3 cellular contexts compared by ENCODE assay signal in genomic region chr17:55422828-55423164, GRCh38.
TF ChIP-seq lines count a peak whose summit lies in the region.
"Not testable (repeated sequence)": the region's sequence is repeated elsewhere in the genome, so short reads cannot be mapped to it uniquely, and the experiment has no call there.

No MANE protein-coding gene starts in this region.

TF ChIP-seq in HEK293, 187 proteins besides CTCF, POLR2A, EP300 and RAD21:
- TF ChIP-seq, protein P1, sequence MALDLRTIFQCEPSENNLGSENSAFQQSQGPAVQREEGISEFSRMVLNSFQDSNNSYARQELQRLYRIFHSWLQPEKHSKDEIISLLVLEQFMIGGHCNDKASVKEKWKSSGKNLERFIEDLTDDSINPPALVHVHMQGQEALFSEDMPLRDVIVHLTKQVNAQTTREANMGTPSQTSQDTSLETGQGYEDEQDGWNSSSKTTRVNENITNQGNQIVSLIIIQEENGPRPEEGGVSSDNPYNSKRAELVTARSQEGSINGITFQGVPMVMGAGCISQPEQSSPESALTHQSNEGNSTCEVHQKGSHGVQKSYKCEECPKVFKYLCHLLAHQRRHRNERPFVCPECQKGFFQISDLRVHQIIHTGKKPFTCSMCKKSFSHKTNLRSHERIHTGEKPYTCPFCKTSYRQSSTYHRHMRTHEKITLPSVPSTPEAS (tag by site-specific recombination; IDR thresholded peaks at IDR 0.05): 0 out of 2 replicates have a peak, but pooled peaks have one; percentile 26

TF ChIP-seq in GM12878, 131 proteins besides CTCF, POLR2A, EP300 and RAD21:
- TF ChIP-seq SMARCA5 (IDR thresholded peaks at IDR 0.05): 0 out of 2 replicates have a peak, but pooled peaks have one; percentile 34

TF ChIP-seq in HepG2, 621 proteins besides CTCF, POLR2A, EP300 and RAD21 (continues in another document):
- TF ChIP-seq ZBTB7B (CRISPR knock-in tag; IDR thresholded peaks at IDR 0.05): peak; percentile 65
- TF ChIP-seq ZNF503 (CRISPR knock-in tag; IDR thresholded peaks at IDR 0.05): peak; percentile 0; the same call in 1 of the 2 replicates
- TF ChIP-seq, protein P2, sequence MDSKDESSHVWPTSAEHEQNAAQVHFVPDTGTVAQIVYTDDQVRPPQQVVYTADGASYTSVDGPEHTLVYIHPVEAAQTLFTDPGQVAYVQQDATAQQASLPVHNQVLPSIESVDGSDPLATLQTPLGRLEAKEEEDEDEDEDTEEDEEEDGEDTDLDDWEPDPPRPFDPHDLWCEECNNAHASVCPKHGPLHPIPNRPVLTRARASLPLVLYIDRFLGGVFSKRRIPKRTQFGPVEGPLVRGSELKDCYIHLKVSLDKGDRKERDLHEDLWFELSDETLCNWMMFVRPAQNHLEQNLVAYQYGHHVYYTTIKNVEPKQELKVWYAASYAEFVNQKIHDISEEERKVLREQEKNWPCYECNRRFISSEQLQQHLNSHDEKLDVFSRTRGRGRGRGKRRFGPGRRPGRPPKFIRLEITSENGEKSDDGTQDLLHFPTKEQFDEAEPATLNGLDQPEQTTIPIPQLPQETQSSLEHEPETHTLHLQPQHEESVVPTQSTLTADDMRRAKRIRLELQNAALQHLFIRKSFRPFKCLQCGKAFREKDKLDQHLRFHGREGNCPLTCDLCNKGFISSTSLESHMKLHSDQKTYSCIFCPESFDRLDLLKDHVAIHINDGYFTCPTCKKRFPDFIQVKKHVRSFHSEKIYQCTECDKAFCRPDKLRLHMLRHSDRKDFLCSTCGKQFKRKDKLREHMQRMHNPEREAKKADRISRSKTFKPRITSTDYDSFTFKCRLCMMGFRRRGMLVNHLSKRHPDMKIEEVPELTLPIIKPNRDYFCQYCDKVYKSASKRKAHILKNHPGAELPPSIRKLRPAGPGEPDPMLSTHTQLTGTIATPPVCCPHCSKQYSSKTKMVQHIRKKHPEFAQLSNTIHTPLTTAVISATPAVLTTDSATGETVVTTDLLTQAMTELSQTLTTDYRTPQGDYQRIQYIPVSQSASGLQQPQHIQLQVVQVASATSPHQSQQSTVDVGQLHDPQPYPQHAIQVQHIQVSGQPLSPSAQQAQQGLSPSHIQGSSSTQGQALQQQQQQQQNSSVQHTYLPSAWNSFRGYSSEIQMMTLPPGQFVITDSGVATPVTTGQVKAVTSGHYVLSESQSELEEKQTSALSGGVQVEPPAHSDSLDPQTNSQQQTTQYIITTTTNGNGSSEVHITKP (CRISPR knock-in tag; IDR thresholded peaks at IDR 0.05; ENCODE audit: low read depth): 0 out of 2 replicates have a peak, but pooled peaks have one; percentile 38
- TF ChIP-seq ZNF788 (CRISPR knock-in tag; IDR thresholded peaks at IDR 0.05; ENCODE audit: borderline replicate concordance): peak; percentile 16; the same call in 1 of the 2 replicates
- TF ChIP-seq EED (CRISPR knock-in tag; IDR thresholded peaks at IDR 0.05): 0 out of 2 replicates have a peak, but pooled peaks have one; percentile 27
- TF ChIP-seq, protein P3, sequence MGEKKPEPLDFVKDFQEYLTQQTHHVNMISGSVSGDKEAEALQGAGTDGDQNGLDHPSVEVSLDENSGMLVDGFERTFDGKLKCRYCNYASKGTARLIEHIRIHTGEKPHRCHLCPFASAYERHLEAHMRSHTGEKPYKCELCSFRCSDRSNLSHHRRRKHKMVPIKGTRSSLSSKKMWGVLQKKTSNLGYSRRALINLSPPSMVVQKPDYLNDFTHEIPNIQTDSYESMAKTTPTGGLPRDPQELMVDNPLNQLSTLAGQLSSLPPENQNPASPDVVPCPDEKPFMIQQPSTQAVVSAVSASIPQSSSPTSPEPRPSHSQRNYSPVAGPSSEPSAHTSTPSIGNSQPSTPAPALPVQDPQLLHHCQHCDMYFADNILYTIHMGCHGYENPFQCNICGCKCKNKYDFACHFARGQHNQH (CRISPR knock-in tag; IDR thresholded peaks at IDR 0.05): 0 out of 2 replicates have a peak, but pooled peaks have one; percentile 22
- TF ChIP-seq PHF21A (CRISPR knock-in tag; IDR thresholded peaks at IDR 0.05): peak; percentile 52; the same call in 1 of the 2 replicates
- TF ChIP-seq TGIF2 (CRISPR knock-in tag; IDR thresholded peaks at IDR 0.05): peak; percentile 33; the same call in 1 of the 2 replicates
- peak; percentile 27; the same call in 1 of the 2 replicates for TF ChIP-seq ZBTB38 (CRISPR knock-in tag; IDR thresholded peaks at IDR 0.05)
- TF ChIP-seq BRD4 (CRISPR knock-in tag; IDR thresholded peaks at IDR 0.05): peak; percentile 65; the same call in 1 of the 2 replicates
- TF ChIP-seq ZMYM3 (CRISPR knock-in tag; IDR thresholded peaks at IDR 0.05): peak; percentile 75; the same call in 1 of the 2 replicates
- TF ChIP-seq CEBPG (CRISPR knock-in tag; IDR thresholded peaks at IDR 0.05): peak; percentile 82
- peak; percentile 56 for TF ChIP-seq POLR2G (IDR thresholded peaks at IDR 0.05; ENCODE audit: low read depth, low read length)
- 0 out of 2 replicates have a peak, but pooled peaks have one; percentile 51 for TF ChIP-seq ARHGAP35 (CRISPR knock-in tag; IDR thresholded peaks at IDR 0.05; ENCODE audit: borderline replicate concordance)
- peak; percentile 62; the same call in 1 of the 2 replicates for TF ChIP-seq FOXA3 (CRISPR knock-in tag; IDR thresholded peaks at IDR 0.05)
- TF ChIP-seq HNF4A (CRISPR knock-in tag; IDR thresholded peaks at IDR 0.05): 0 out of 2 replicates have a peak, but pooled peaks have one; percentile 31
- peak; percentile 74 for TF ChIP-seq MED1 (CRISPR knock-in tag; IDR thresholded peaks at IDR 0.05)
- TF ChIP-seq ZNF441 (CRISPR knock-in tag; IDR thresholded peaks at IDR 0.05; ENCODE audit: borderline replicate concordance): 0 out of 2 replicates have a peak, but pooled peaks have one; percentile 18
- TF ChIP-seq, protein P4, sequence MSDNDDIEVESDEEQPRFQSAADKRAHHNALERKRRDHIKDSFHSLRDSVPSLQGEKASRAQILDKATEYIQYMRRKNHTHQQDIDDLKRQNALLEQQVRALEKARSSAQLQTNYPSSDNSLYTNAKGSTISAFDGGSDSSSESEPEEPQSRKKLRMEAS (IDR thresholded peaks at IDR 0.05): 0 out of 2 replicates have a peak, but pooled peaks have one; percentile 17
- TF ChIP-seq FOXO4 (CRISPR knock-in tag; conservative IDR thresholded peaks at IDR 0.05): 0 out of 2 replicates have a peak, but pooled peaks have one; percentile 51
- TF ChIP-seq THAP11 (CRISPR knock-in tag; IDR thresholded peaks at IDR 0.05): peak; percentile 49
- TF ChIP-seq MEF2D (CRISPR knock-in tag; IDR thresholded peaks at IDR 0.05): peak; percentile 25; the same call in 1 of the 2 replicates
- TF ChIP-seq MEIS2 (CRISPR knock-in tag; IDR thresholded peaks at IDR 0.05): 0 out of 2 replicates have a peak, but pooled peaks have one; percentile 35
- not testable (repeated sequence) for TF ChIP-seq SOX13, LCORL (IDR thresholded peaks at IDR 0.05)
- TF ChIP-seq SOX13 (CRISPR knock-in tag; conservative IDR thresholded peaks at IDR 0.05 in 1 of 2, IDR thresholded peaks at IDR 0.05 in 1 of 2): peak in 1 of 2 experiments; percentile 66; a peak in 2 of 4 replicates
- TF ChIP-seq ZNF747 (CRISPR knock-in tag; IDR thresholded peaks at IDR 0.05; ENCODE audit: borderline replicate concordance): 0 out of 2 replicates have a peak, but pooled peaks have one; percentile 30
- 0 out of 2 replicates have a peak, but pooled peaks have one; percentile 24 for TF ChIP-seq ZNF616 (CRISPR knock-in tag; IDR thresholded peaks at IDR 0.05; ENCODE audit: low read depth)
- TF ChIP-seq CEBPB (IDR thresholded peaks at IDR 0.05; ENCODE audit: borderline replicate concordance, low read depth, low read length): peak; percentile 75; the same call in 1 of the 2 replicates
- 0 out of 2 replicates have a peak, but pooled peaks have one; percentile 16 for TF ChIP-seq ZNF749 (CRISPR knock-in tag; IDR thresholded peaks at IDR 0.05; ENCODE audit: borderline replicate concordance)
- TF ChIP-seq MYC (CRISPR knock-in tag; IDR thresholded peaks at IDR 0.05; ENCODE audit: borderline replicate concordance): 0 out of 2 replicates have a peak, but pooled peaks have one; percentile 36
- TF ChIP-seq KDM4B (CRISPR knock-in tag; IDR thresholded peaks at IDR 0.05): 0 out of 2 replicates have a peak, but pooled peaks have one; percentile 56
- TF ChIP-seq HMG20B (CRISPR knock-in tag; conservative IDR thresholded peaks at IDR 0.05): peak; percentile 83
- TF ChIP-seq, protein P5, sequence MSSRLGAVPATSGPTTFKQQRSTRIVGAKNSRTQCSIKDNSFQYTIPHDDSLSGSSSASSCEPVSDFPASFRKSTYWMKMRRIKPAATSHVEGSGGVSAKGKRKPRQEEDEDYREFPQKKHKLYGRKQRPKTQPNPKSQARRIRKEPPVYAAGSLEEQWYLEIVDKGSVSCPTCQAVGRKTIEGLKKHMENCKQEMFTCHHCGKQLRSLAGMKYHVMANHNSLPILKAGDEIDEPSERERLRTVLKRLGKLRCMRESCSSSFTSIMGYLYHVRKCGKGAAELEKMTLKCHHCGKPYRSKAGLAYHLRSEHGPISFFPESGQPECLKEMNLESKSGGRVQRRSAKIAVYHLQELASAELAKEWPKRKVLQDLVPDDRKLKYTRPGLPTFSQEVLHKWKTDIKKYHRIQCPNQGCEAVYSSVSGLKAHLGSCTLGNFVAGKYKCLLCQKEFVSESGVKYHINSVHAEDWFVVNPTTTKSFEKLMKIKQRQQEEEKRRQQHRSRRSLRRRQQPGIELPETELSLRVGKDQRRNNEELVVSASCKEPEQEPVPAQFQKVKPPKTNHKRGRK (CRISPR knock-in tag; IDR thresholded peaks at IDR 0.05): 0 out of 2 replicates have a peak, but pooled peaks have one; percentile 40
- TF ChIP-seq, protein P6, sequence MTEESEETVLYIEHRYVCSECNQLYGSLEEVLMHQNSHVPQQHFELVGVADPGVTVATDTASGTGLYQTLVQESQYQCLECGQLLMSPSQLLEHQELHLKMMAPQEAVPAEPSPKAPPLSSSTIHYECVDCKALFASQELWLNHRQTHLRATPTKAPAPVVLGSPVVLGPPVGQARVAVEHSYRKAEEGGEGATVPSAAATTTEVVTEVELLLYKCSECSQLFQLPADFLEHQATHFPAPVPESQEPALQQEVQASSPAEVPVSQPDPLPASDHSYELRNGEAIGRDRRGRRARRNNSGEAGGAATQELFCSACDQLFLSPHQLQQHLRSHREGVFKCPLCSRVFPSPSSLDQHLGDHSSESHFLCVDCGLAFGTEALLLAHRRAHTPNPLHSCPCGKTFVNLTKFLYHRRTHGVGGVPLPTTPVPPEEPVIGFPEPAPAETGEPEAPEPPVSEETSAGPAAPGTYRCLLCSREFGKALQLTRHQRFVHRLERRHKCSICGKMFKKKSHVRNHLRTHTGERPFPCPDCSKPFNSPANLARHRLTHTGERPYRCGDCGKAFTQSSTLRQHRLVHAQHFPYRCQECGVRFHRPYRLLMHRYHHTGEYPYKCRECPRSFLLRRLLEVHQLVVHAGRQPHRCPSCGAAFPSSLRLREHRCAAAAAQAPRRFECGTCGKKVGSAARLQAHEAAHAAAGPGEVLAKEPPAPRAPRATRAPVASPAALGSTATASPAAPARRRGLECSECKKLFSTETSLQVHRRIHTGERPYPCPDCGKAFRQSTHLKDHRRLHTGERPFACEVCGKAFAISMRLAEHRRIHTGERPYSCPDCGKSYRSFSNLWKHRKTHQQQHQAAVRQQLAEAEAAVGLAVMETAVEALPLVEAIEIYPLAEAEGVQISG (CRISPR knock-in tag; IDR thresholded peaks at IDR 0.05): peak; percentile 41; the same call in 1 of the 2 replicates
- 0 out of 2 replicates have a peak, but pooled peaks have one; percentile 50 for TF ChIP-seq ZNF354B (CRISPR knock-in tag; IDR thresholded peaks at IDR 0.05)
- peak; percentile 58; the same call in 1 of the 2 replicates for TF ChIP-seq HDAC2 (CRISPR knock-in tag; IDR thresholded peaks at IDR 0.05)
- peak; percentile 71 for TF ChIP-seq SKI (IDR thresholded peaks at IDR 0.05; ENCODE audit: partially characterized antibody)
- peak; percentile 76 for TF ChIP-seq GATAD2A (CRISPR knock-in tag; IDR thresholded peaks at IDR 0.05)
- TF ChIP-seq ZMYM4 (CRISPR knock-in tag; IDR thresholded peaks at IDR 0.05): peak; percentile 54
- TF ChIP-seq HBP1 (CRISPR knock-in tag; IDR thresholded peaks at IDR 0.05; ENCODE audit: low read depth): peak; percentile 91
- peak; percentile 34; the same call in 1 of the 2 replicates for TF ChIP-seq TBX3 (IDR thresholded peaks at IDR 0.05; ENCODE audit: borderline replicate concordance)
- TF ChIP-seq LCORL (CRISPR knock-in tag; IDR thresholded peaks at IDR 0.05): peak; percentile 53; the same call in 1 of the 2 replicates
- TF ChIP-seq KMT2B (CRISPR knock-in tag; IDR thresholded peaks at IDR 0.05): peak; percentile 30; the same call in 1 of the 2 replicates
- peak; percentile 63 for TF ChIP-seq FOSL2 (CRISPR knock-in tag; IDR thresholded peaks at IDR 0.05)
